In genomic region chr4:7867701-7868429, GRCh38 we compare ENCODE assay signal across 15 cellular contexts.
DNase-seq lines count a peak whose midpoint lies in the region; ATAC-seq lines count a peak whose summit lies in the region.
"Had no signal": no experiment of that assay in that cellular context is flagged by ENCODE, and none has a peak within 500 bp of the region (broad histone marks: within the 10 kb centered on the region; RNA-seq: fewer than 3 reads in every experiment).

No MANE protein-coding gene starts in this region.

- no peaks in the 10 kb centered on the region for H3K27me3 ChIP-seq in GM23248 (replicated peaks; ENCODE audit: insufficient read depth)
- H3K27me3 ChIP-seq: colonic mucosa, spleen, upper lobe of left lung had no signal

- peaks cover 58% of the 10 kb centered on the region for H3K4me1 ChIP-seq in GM23248 (ENCODE audit: insufficient read depth)
- H3K4me1 ChIP-seq: colonic mucosa, upper lobe of left lung had no signal

- DNase-seq in activated CD4-positive, CD25-positive, alpha-beta regulatory T cell treated with anti-CD3 and anti-CD28 coated beads, Interleukin-2, amount 50 U/mL, for 72 hours: no peak
- DNase-seq in GM23248 (peak; percentile 66), fibroblast of peridontal ligament (ENCODE audit: extremely low read depth) (peak; percentile 53), pons (ENCODE audit: low spot score) (no peak), COR-L47 (lab: John Stamatoyannopoulos, UW) (no peak)
- no peak for DNase-seq in activated T-helper 2 cell treated with anti-CD3 and anti-CD28 coated beads, Interferon-gamma antibody, Interleukin-2, Interleukin-4, amounts not matched to agents 10 μg/mL and 5 μg/mL and 100 μg/mL, durations not matched to agents 14 hours and 24 hours and 36 hours (ENCODE audit: low spot score)
- DNase-seq: ACHN, colonic mucosa, Kasumi-1, spleen, T-helper 9 cell had no signal

- H3K27ac Mint-ChIP-seq in activated T-helper 2 cell treated with anti-CD3 and anti-CD28 coated beads, Interferon-gamma antibody, Interleukin-2, Interleukin-4, amounts not matched to agents 10 μg/mL and 5 μg/mL and 100 μg/mL, durations not matched to agents 14 hours and 24 hours and 36 hours: peak overlapping the region; percentile 65

- peak; percentile 29 to 32 for ATAC-seq in activated CD4-positive, CD25-positive, alpha-beta regulatory T cell treated with anti-CD3 and anti-CD28 coated beads, Interleukin-2, amount 50 U/mL, for 24 hours
- ATAC-seq in GM18861 (IDR thresholded peaks at IDR 0.05; ENCODE audit: unreplicated experiment): no peak
- ATAC-seq: left lobe of liver had no signal

- intact Hi-C loops in activated T-helper 2 cell treated with anti-CD3 and anti-CD28 coated beads, Interferon-gamma antibody, Interleukin-2, Interleukin-4, amounts not matched to agents 10 μg/mL and 5 μg/mL and 100 μg/mL, durations not matched to agents 14 hours and 24 hours and 36 hours (cut with micrococcal nuclease): loop anchor here (1.0 kb wide), 1 partner anchor 11 kb away; no protein-coding TSS in a partner anchor

- H3K79me2 ChIP-seq in GM23248 (ENCODE audit: insufficient read depth): peaks cover 97% of the 10 kb centered on the region

- H3K4me1 Mint-ChIP-seq in activated T-helper 2 cell treated with anti-CD3 and anti-CD28 coated beads, Interferon-gamma antibody, Interleukin-2, Interleukin-4, amounts not matched to agents 10 μg/mL and 5 μg/mL and 100 μg/mL, durations not matched to agents 14 hours and 24 hours and 36 hours (ENCODE audit: low read depth): peaks cover 29% of the 10 kb centered on the region

- in situ Hi-C loops in GM23248 (cut with MboI): no loop called here

- H3K36me3 ChIP-seq in GM23248 (ENCODE audit: low read depth): peaks cover 47% of the 10 kb centered on the region
- H3K36me3 ChIP-seq: colonic mucosa had no signal

- peaks cover 8% of the 10 kb centered on the region for H3K9me3 Mint-ChIP-seq in activated T-helper 2 cell treated with anti-CD3 and anti-CD28 coated beads, Interferon-gamma antibody, Interleukin-2, Interleukin-4, amounts not matched to agents 10 μg/mL and 5 μg/mL and 100 μg/mL, durations not matched to agents 14 hours and 24 hours and 36 hours

- peak overlapping the region; percentile 5; the same call in 1 of the 2 replicates for H3K9ac ChIP-seq in GM23248

- no peak overlapping the region for H2AFZ ChIP-seq in GM23248

- peaks cover 35% of the 10 kb centered on the region for H3K36me3 Mint-ChIP-seq in activated T-helper 2 cell treated with anti-CD3 and anti-CD28 coated beads, Interferon-gamma antibody, Interleukin-2, Interleukin-4, amounts not matched to agents 10 μg/mL and 5 μg/mL and 100 μg/mL, durations not matched to agents 14 hours and 24 hours and 36 hours (ENCODE audit: low read depth)

- H3K27ac ChIP-seq in GM23248: peak overlapping the region; percentile 29
- H3K27ac ChIP-seq: colonic mucosa, upper lobe of left lung had no signal

- no peaks in the 10 kb centered on the region for H3K9me2 ChIP-seq in GM23248 (ENCODE audit: insufficient read depth)

- H4K20me1 ChIP-seq in GM23248 (ENCODE audit: insufficient read depth): no peaks in the 10 kb centered on the region

- peak overlapping the region; percentile 54 for H3K4me2 ChIP-seq in GM23248 (ENCODE audit: unreplicated experiment)

- no peak overlapping the region for H3K4me3 Mint-ChIP-seq in activated T-helper 2 cell treated with anti-CD3 and anti-CD28 coated beads, Interferon-gamma antibody, Interleukin-2, Interleukin-4, amounts not matched to agents 10 μg/mL and 5 μg/mL and 100 μg/mL, durations not matched to agents 14 hours and 24 hours and 36 hours (ENCODE audit: low read depth)

- 46 to 58% methylated on average over 8 of the region's 8 CpGs for WGBS in GM23248 (ENCODE audit: low coverage in 1 of 2, low lambda C conversion rate in 2 of 2, missing lambda C conversion rate in 2 of 2), 2 experiments

- H3F3A ChIP-seq in GM23248 (ENCODE audit: insufficient read depth): peaks cover 84% of the 10 kb centered on the region

- H3K27me3 Mint-ChIP-seq in activated T-helper 2 cell treated with anti-CD3 and anti-CD28 coated beads, Interferon-gamma antibody, Interleukin-2, Interleukin-4, amounts not matched to agents 10 μg/mL and 5 μg/mL and 100 μg/mL, durations not matched to agents 14 hours and 24 hours and 36 hours (ENCODE audit: low read depth): no peaks in the 10 kb centered on the region

- H3K4me3 ChIP-seq in GM23248: no peak overlapping the region
- H3K4me3 ChIP-seq: colonic mucosa, spleen, upper lobe of left lung had no signal

- no peaks in the 10 kb centered on the region for H3K9me3 ChIP-seq in GM23248 (ENCODE audit: low read depth)
- H3K9me3 ChIP-seq: colonic mucosa, spleen, upper lobe of left lung had no signal

Comparison
In these comparisons a context has a peak if more than half of its experiments do, and no peak if none do; other contexts are left out.
1. DNase-seq: peak in GM23248 (single experiment) and fibroblast of peridontal ligament (single experiment); none in activated CD4-positive, CD25-positive, alpha-beta regulatory T cell treated with anti-CD3 and anti-CD28 coated beads, Interleukin-2, amount 50 U/mL, for 72 hours (single experiment), activated T-helper 2 cell treated with anti-CD3 and anti-CD28 coated beads, Interferon-gamma antibody, Interleukin-2, Interleukin-4, amounts not matched to agents 10 μg/mL and 5 μg/mL and 100 μg/mL, durations not matched to agents 14 hours and 24 hours and 36 hours (single experiment), pons (single experiment) and COR-L47 (single experiment).